8 cellular contexts compared by ENCODE assay signal in the genomic region with DNA sequence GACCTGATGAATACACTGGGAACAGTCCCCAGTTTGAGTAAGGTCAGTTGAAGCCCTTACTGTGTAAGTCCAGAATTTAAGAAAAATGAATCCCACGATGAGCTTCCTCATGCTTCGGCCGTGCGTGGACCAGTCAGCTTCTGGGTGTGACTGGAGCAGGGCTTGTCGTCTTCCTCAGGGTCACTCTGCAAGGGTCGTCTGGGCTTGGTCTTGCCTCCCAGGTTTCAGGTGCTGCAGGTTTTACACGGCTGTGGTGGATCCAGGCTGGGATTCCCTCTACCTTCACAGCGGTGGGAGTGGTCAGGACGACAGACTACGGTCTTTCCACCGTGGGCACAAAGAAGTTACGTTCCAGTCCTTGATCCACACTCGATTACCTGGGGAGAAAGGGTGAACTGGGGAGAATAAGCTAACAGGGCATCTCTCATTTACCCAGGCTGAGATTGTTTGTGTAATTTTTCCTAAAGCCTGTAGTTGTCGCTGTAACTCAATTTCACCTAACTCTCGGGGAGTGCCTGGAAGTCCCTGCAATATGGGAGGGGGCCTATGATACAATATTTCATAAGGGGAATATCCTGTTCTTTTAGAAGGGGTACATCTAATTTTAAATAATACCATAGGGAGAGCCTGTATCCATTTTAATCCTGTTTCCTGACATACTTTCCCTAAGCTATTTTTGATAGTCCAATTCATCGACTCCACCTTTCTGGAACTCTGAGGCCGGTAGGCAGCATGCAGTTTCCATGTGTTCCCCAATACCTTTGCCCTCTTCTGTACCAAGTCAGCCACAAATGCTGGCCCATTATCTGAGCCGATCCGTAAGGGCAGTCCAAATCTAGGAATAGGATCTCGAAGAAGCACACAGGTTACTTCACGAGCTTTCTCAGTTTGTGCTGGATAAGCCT.
DNase-seq lines count a peak whose midpoint lies in the region; ATAC-seq and TF ChIP-seq lines count a peak whose summit lies in the region.
"Not testable (repeated sequence)": the region's sequence is repeated elsewhere in the genome, so short reads cannot be mapped to it uniquely, and the experiment has no call there.

No MANE protein-coding gene starts in this region.

- TF ChIP-seq CTCF in Calu3 (IDR thresholded peaks at IDR 0.05; ENCODE audit: unreplicated experiment) (peak; percentile 50), H9 (conservative IDR thresholded peaks at IDR 0.05) (peak; percentile 69), WERI-Rb-1 (IDR thresholded peaks at IDR 0.05; ENCODE audit: low read depth, low read length) (peak; percentile 9; the same call in 1 of the 2 replicates), heart right ventricle (IDR thresholded peaks at IDR 0.05) (peak in 8 of 9 donors; percentile 25 to 69 (median 54)), nephron (IDR thresholded peaks at IDR 0.05; ENCODE audit: unreplicated experiment in 3 of 3) (peak; percentile 32 to 58 (median 49)), thyroid gland (IDR thresholded peaks at IDR 0.05) (peak; percentile 32 to 71 (median 64))

- not testable (repeated sequence) for H2BK20ac ChIP-seq in H9 (ENCODE audit: low read depth, low read length, poor library complexity, severe bottlenecking)

- not testable (repeated sequence) for H4K20me1 ChIP-seq in H9 (ENCODE audit: control insufficient read depth, insufficient read depth, insufficient read length)

- not testable (repeated sequence) for H3K4me2 ChIP-seq in H9 (ENCODE audit: insufficient read depth, insufficient read length, low read length)

- H3K56ac ChIP-seq in H9 (ENCODE audit: insufficient read length, low read depth, low read length) = not testable (repeated sequence)

- not testable (repeated sequence) for H3K4me3 ChIP-seq in WERI-Rb-1 (ENCODE audit: low read depth, low read length); heart right ventricle
- H3K4me3 ChIP-seq in thyroid gland (replicated peaks in 1 of 3) = peak overlapping the region in 2 of 3 donors; percentile 44 to 85

- peaks cover 12% of the 10 kb centered on the region for H3K36me3 Mint-ChIP-seq in Calu3 (ENCODE audit: insufficient read depth, unreplicated experiment)
- H3K36me3 Mint-ChIP-seq in H9 (ENCODE audit: insufficient read depth in 1 of 3, low read depth in 3 of 3); nephron (ENCODE audit: low read depth): not testable (repeated sequence)

- H3K27me3 Mint-ChIP-seq in Calu3 (ENCODE audit: unreplicated experiment); H9 (ENCODE audit: low read depth): not testable (repeated sequence)
- H3K27me3 Mint-ChIP-seq in nephron (ENCODE audit: low read depth) = peaks cover 69% of the 10 kb centered on the region

- H3K27me3 ChIP-seq in H9 (ENCODE audit: insufficient read depth, low read length); WERI-Rb-1 (ENCODE audit: insufficient read depth, low read depth, severe bottlenecking); thyroid gland: not testable (repeated sequence)
- peaks cover 0 to 40% (median 31%) of the 10 kb centered on the region in 7 donors for H3K27me3 ChIP-seq in heart right ventricle

- not testable (repeated sequence) for H3K9me3 Mint-ChIP-seq in Calu3 (ENCODE audit: low read depth, unreplicated experiment); H9; nephron

- not testable (repeated sequence) for ATAC-seq in heart right ventricle

- H3K4me1 ChIP-seq in H9 (ENCODE audit: insufficient read depth, low read length); heart right ventricle: not testable (repeated sequence)
- H3K4me1 ChIP-seq in thyroid gland = peaks cover 35 to 42% of the 10 kb centered on the region in 2 donors

- not testable (repeated sequence) for H3K36me3 ChIP-seq in WERI-Rb-1, heart right ventricle, thyroid gland

- H3K79me2 ChIP-seq in H9 (ENCODE audit: insufficient read depth, low read length) = not testable (repeated sequence)

- H2BK120ac ChIP-seq in H9 (ENCODE audit: low read depth, low read length, poor library complexity, severe bottlenecking) = not testable (repeated sequence)

- H3K27ac Mint-ChIP-seq in Calu3 (ENCODE audit: unreplicated experiment) (peak overlapping the region; percentile 87), H9 (peak overlapping the region in 1 of 3 experiments; percentile 79; a peak in 2 of 7 replicates), nephron (peak overlapping the region; percentile 44 to 55 (median 44))

- H3K4me3 Mint-ChIP-seq in Calu3 (ENCODE audit: low read depth, unreplicated experiment) = peak overlapping the region; percentile 65
- H3K4me3 Mint-ChIP-seq in H9, nephron: not testable (repeated sequence)

- H3K23me2 ChIP-seq in H9 (ENCODE audit: insufficient read length, low read depth, low read length, poor library complexity, severe bottlenecking) = not testable (repeated sequence)

- not testable (repeated sequence) for H3K14ac ChIP-seq in H9 (ENCODE audit: insufficient read depth, low read length)

- TF ChIP-seq POLR2A in thyroid gland (IDR thresholded peaks at IDR 0.05) = not testable (repeated sequence)

- not testable (repeated sequence) for DNase-seq in Calu3, H9, WERI-Rb-1, heart right ventricle
- DNase-seq in NCI-H345 (lab: John Stamatoyannopoulos, UW) (peak; percentile 33), dermis blood vessel endothelial cell (peak; percentile 40), thyroid gland (peak in 1 of 2 donors; percentile 16)

- not testable (repeated sequence) for H3K9me3 ChIP-seq in H9 (ENCODE audit: control insufficient read depth, low read depth, low read length); WERI-Rb-1 (ENCODE audit: severe bottlenecking); heart right ventricle; thyroid gland

- not testable (repeated sequence) for H3K9ac ChIP-seq in H9 (ENCODE audit: extremely low read depth, insufficient read length, low read length)

- H3K27ac ChIP-seq in H9 (ENCODE audit: insufficient read length, low read depth, low read length); WERI-Rb-1; heart right ventricle: not testable (repeated sequence)
- peak overlapping the region; percentile 95 to 98 (median 95) for H3K27ac ChIP-seq in thyroid gland

- WGBS in H9 (ENCODE audit: extremely low coverage, insufficient read length, low lambda C conversion rate) = no CpG with 5 or more reads among the region's 21 CpGs
- WGBS in heart right ventricle, 2 donors = 57 to 58% methylated on average over 21 of the region's 21 CpGs
- WGBS in thyroid gland, 2 donors = 23 to 24% methylated on average over 19 to 21 of the region's 21 CpGs

- H4K5ac ChIP-seq in H9 (ENCODE audit: insufficient read length, low read depth, low read length) = not testable (repeated sequence)

- not testable (repeated sequence) for H2BK15ac ChIP-seq in H9 (ENCODE audit: low read depth, low read length)

- H2AFZ ChIP-seq in H9 (ENCODE audit: low read length) = not testable (repeated sequence)

- not testable (repeated sequence) for H4K91ac ChIP-seq in H9 (ENCODE audit: insufficient read length, low read depth, low read length)

- CTCF ChIA-PET in Calu3 (lab: Charles Lee) = interaction anchor here (0.6 to 1.6 kb wide), 9 partner anchors 16 to 947 kb away, joined by 3 to 11 read pairs (median 4); a partner anchor contains a TSS

- H3K4me1 Mint-ChIP-seq in Calu3 (ENCODE audit: low read depth, unreplicated experiment) (peaks cover 31% of the 10 kb centered on the region), H9 (peaks cover 53 to 54% of the 10 kb centered on the region in 2 experiments)
- H3K4me1 Mint-ChIP-seq in nephron = not testable (repeated sequence)

- intact Hi-C loops in Calu3 (cut with micrococcal nuclease; ENCODE audit: unreplicated experiment) = loop anchor here (5.0 kb wide), 2 partner anchors 89 to 336 kb away; no protein-coding TSS in a partner anchor
- intact Hi-C loops in heart right ventricle (cut with DNase I) = loop anchor here in 1 of 10 donors (5.0 kb wide), 1 partner anchor 341 kb away; a partner anchor contains a TSS
- intact Hi-C loops in thyroid gland (cut with DNase I) = not testable (repeated sequence)

- H3K23ac ChIP-seq in H9 (ENCODE audit: insufficient read length, low read depth, low read length) = not testable (repeated sequence)

- H2BK5ac ChIP-seq in H9 (ENCODE audit: insufficient read length, low read length) = not testable (repeated sequence)

- not testable (repeated sequence) for H3K4ac ChIP-seq in H9 (ENCODE audit: low read depth, low read length)

- TSS peak; percentile 84 for BruUV-seq in Calu3 (replicated peaks; lab: Mats Ljungman, UMichigan)

- H3K18ac ChIP-seq in H9 (ENCODE audit: insufficient read length, low read depth, low read length) = not testable (repeated sequence)

- not testable (repeated sequence) for H3K79me1 ChIP-seq in H9 (ENCODE audit: insufficient read depth, low read depth, low read length, poor library complexity, severe bottlenecking)

- not testable (repeated sequence) for H2BK12ac ChIP-seq in H9 (ENCODE audit: insufficient read length, low read depth, low read length)

- not testable (repeated sequence) for H4K8ac ChIP-seq in H9 (replicated peaks; ENCODE audit: insufficient read length, low read depth, low read length)

- H3T11ph ChIP-seq in H9 (ENCODE audit: low read length) = not testable (repeated sequence)

- not testable (repeated sequence) for H2AK5ac ChIP-seq in H9 (ENCODE audit: insufficient read length, low read length)

Comparison
In these comparisons a context has a peak if more than half of its experiments do, and no peak if none do; other contexts are left out.
1. CTCF ChIP-seq: peak in every context shown above with its lines; median percentile 69 in H9; 64 in thyroid gland; 54 in heart right ventricle; 50 in Calu3; 49 in nephron; 9 in WERI-Rb-1.